Comparison of ENCODE assay signal across 22 cellular contexts in genomic region chr4:75118739-75119138, GRCh38.
DNase-seq lines count a peak whose midpoint lies in the region; FAIRE-seq and TF ChIP-seq lines count a peak whose summit lies in the region.
"Had no signal": no experiment of that assay in that cellular context is flagged by ENCODE, and none has a peak within 500 bp of the region (broad histone marks: within the 10 kb centered on the region; RNA-seq: fewer than 3 reads in every experiment).

No MANE protein-coding gene starts in this region.

- peak; percentile 45 for FAIRE-seq in GM18507 (lab: Jason Lieb, UNC)
- FAIRE-seq: A204.1, GM12878, GM12892 had no signal

- H3K4me2 ChIP-seq in osteoblast (ENCODE audit: insufficient read depth, low read length): no peak overlapping the region
- H3K4me2 ChIP-seq: BLaER1 had no signal

- TF ChIP-seq CTCF in HEK293 (tag by site-specific recombination; IDR thresholded peaks at IDR 0.05) (no peak), osteoblast (IDR thresholded peaks at IDR 0.05; ENCODE audit: extremely low read depth, low read depth, low read length) (no peak)

- H3K27me3 ChIP-seq in osteoblast (ENCODE audit: insufficient read depth, low read length): no peaks in the 10 kb centered on the region
- H3K27me3 ChIP-seq: BE2C, BLaER1 had no signal

- CTCF ChIA-PET in HEK293 (lab: Yijun Ruan, JAX): interaction anchor here (0.6 kb wide), 1 partner anchor 338 kb away, joined by 3 read pairs; no protein-coding TSS in a partner anchor

- no peak overlapping the region for H3K4me3 ChIP-seq in HEK293 (ENCODE audit: low read depth, low read length)
- H3K4me3 ChIP-seq in osteoblast (ENCODE audit: insufficient read depth, low read length): no peak overlapping the region
- H3K4me3 ChIP-seq: BLaER1, GM12878 had no signal

- no peaks in the 10 kb centered on the region for H4K20me1 ChIP-seq in osteoblast (ENCODE audit: insufficient read depth, low read length)
- H4K20me1 ChIP-seq: BLaER1 had no signal

- no peaks in the 10 kb centered on the region for H3K4me1 ChIP-seq in HEK293 (ENCODE audit: control insufficient read depth, insufficient read depth, low read length)
- H3K4me1 ChIP-seq in osteoblast (ENCODE audit: insufficient read depth, low read length): no peaks in the 10 kb centered on the region
- H3K4me1 ChIP-seq: BE2C, BLaER1 had no signal

- no peaks in the 10 kb centered on the region for H3K79me2 ChIP-seq in osteoblast (ENCODE audit: insufficient read depth, low read length)

- POLR2A ChIA-PET in HEK293 (lab: Yijun Ruan, JAX): no interaction called here

- DNase-seq in GM18507 (ENCODE audit: extremely low spot score, insufficient read length, low read depth): no peak
- peak; percentile 14 for DNase-seq in osteoblast (ENCODE audit: insufficient read length, low spot score, missing footprints)
- DNase-seq in superior temporal gyrus (ENCODE audit: extremely low spot score): no peak
- DNase-seq in RPMI8226: no peak
- DNase-seq: 8988T; ACHN; CD4-positive, alpha-beta memory T cell; CD4-positive, CD25-positive, alpha-beta regulatory T cell; CD8-positive, alpha-beta memory T cell; COR-L47; DMS153; DMS53; DMS79; DND-41; EL; GDM1 had no signal

- H3K9me3 ChIP-seq in HEK293 (ENCODE audit: control insufficient read depth, insufficient read depth, low read depth, low read length) (no peaks in the 10 kb centered on the region), osteoblast (ENCODE audit: low read depth, low read length) (no peaks in the 10 kb centered on the region)
- H3K9me3 ChIP-seq: BE2C had no signal

- H3K36me3 ChIP-seq in HEK293 (ENCODE audit: control insufficient read depth in 2 of 2, insufficient read depth in 1 of 2, low read length in 2 of 2) (no peaks in the 10 kb centered on the region), osteoblast (ENCODE audit: insufficient read depth, low read length) (no peaks in the 10 kb centered on the region)
- H3K36me3 ChIP-seq: BE2C, BLaER1 had no signal

- H2AFZ ChIP-seq in osteoblast (ENCODE audit: low read length): no peak overlapping the region

- no peak overlapping the region for H3K27ac ChIP-seq in HEK293 (ENCODE audit: extremely low read depth, low read depth, low read length)
- no peak overlapping the region for H3K27ac ChIP-seq in osteoblast (ENCODE audit: low read depth, low read length)
- H3K27ac ChIP-seq: BLaER1 had no signal

TF ChIP-seq in HEK293, 187 proteins besides CTCF, POLR2A, EP300 and RAD21:
- TF ChIP-seq SETDB1 (IDR thresholded peaks at IDR 0.05; ENCODE audit: insufficient read length, low read length): peak; percentile 70
- TF ChIP-seq ZBTB1 (tag by site-specific recombination; IDR thresholded peaks at IDR 0.05): no peak
